16 cellular contexts compared by ENCODE assay signal in genomic region chr15:73375755-73376305, GRCh38. TPM values are rescaled to one million over a fixed set of nuclear protein-coding genes. Genes with fewer than 3 reads are reported as not detected.
DNase-seq lines count a peak whose midpoint lies in the region; ATAC-seq lines count a peak whose summit lies in the region.
"Had no signal": no experiment of that assay in that cellular context is flagged by ENCODE, and none has a peak within 500 bp of the region (broad histone marks: within the 10 kb centered on the region; RNA-seq: fewer than 3 reads in every experiment).

No MANE protein-coding gene starts in this region.

- peak; percentile 65 to 77 for ATAC-seq in left cardiac atrium
- no peak for ATAC-seq in HG02870 (IDR thresholded peaks at IDR 0.05; ENCODE audit: unreplicated experiment)
- ATAC-seq in GM18502 (IDR thresholded peaks at IDR 0.05; ENCODE audit: poor library complexity, unreplicated experiment), result no peak
- ATAC-seq in HG03521 (IDR thresholded peaks at IDR 0.05; ENCODE audit: unreplicated experiment), result no peak
- ATAC-seq: HepG2; stimulated activated naive CD8-positive, alpha-beta T cell treated with anti-CD3 and anti-CD28 coated beads, Interleukin-15, amount 100 ng/mL, for 72 hours had no signal

- intact Hi-C loops in left cardiac atrium (cut with DNase I), result no loop called here

- DNase-seq in DMS53 (lab: John Stamatoyannopoulos, UW) (peak; percentile 65), NCI-H1436 (lab: John Stamatoyannopoulos, UW) (peak; percentile 85), NCI-H524 (lab: John Stamatoyannopoulos, UW) (peak; percentile 43 to 80), left cardiac atrium (peak; percentile 48)
- no peak for DNase-seq in effector CD8-positive, alpha-beta T cell (lab: John Stamatoyannopoulos, UW)
- DNase-seq: activated CD4-positive, alpha-beta T cell treated with anti-CD3 and anti-CD28 coated beads for 48 hours; effector CD4-positive, alpha-beta T cell; foreskin melanocyte; stimulated activated CD4-positive, alpha-beta T cell treated with anti-CD3 and anti-CD28 coated beads, Interleukin-4, amount 100 ng/mL, for 1 hour; stimulated activated naive CD8-positive, alpha-beta T cell treated with anti-CD3 and anti-CD28 coated beads, Interleukin-15, amount 100 ng/mL, for 72 hours; SW 1271 had no signal

RNA-seq across cellular contexts. Expression of gene HCN4, which starts 7.1 kb away (rescaled TPM):
- total RNA-seq in left cardiac atrium, result 1 to 10 TPM; 5.9 to 7.7 TPM
- total RNA-seq: G401, HepG2 had no signal

Comparison
In these comparisons a context has a peak if more than half of its experiments do, and no peak if none do; other contexts are left out.
1. ATAC-seq: peak in left cardiac atrium (2 of 2); none in HG02870 (single experiment), GM18502 (single experiment) and HG03521 (single experiment).